Comparison of ENCODE assay signal across 1 cellular context in genomic region chr15:63191895-63192603, GRCh38.
TF ChIP-seq lines count a peak whose summit lies in the region.

No MANE protein-coding gene starts in this region.

TF ChIP-seq in K562, 482 proteins besides CTCF, POLR2A, EP300 and RAD21 (continued from another document and continues in another):
- TF ChIP-seq ZNF140 (CRISPR knock-in tag; IDR thresholded peaks at IDR 0.05) (no peak), SETDB1 (IDR thresholded peaks at IDR 0.05; ENCODE audit: low read length) (no peak), ZNF717 (CRISPR knock-in tag; IDR thresholded peaks at IDR 0.05) (no peak), SMAD1 (IDR thresholded peaks at IDR 0.05; ENCODE audit: low read depth, low read length, partially characterized antibody) (no peak), RBM22 (IDR thresholded peaks at IDR 0.05; ENCODE audit: low read depth, low read length, poor library complexity, severe bottlenecking) (no peak), NCOA4 (IDR thresholded peaks at IDR 0.05; ENCODE audit: partially characterized antibody) (no peak), THAP12 (CRISPR knock-in tag; IDR thresholded peaks at IDR 0.05) (no peak), ZNF639 (CRISPR knock-in tag; conservative IDR thresholded peaks at IDR 0.05 in 1 of 2, IDR thresholded peaks at IDR 0.05 in 1 of 2) (no peak), RERE (CRISPR knock-in tag; IDR thresholded peaks at IDR 0.05; ENCODE audit: borderline replicate concordance) (no peak), TSC22D4 (tag; IDR thresholded peaks at IDR 0.05) (no peak), ZKSCAN8 (CRISPR knock-in tag; IDR thresholded peaks at IDR 0.05) (no peak), SAP30 (IDR thresholded peaks at IDR 0.05; ENCODE audit: borderline replicate concordance, insufficient read depth, low read depth, low read length, poor library complexity, severe bottlenecking) (no peak), ZNF609 (CRISPR knock-in tag; IDR thresholded peaks at IDR 0.05; ENCODE audit: borderline replicate concordance) (no peak), PTRF (tag; IDR thresholded peaks at IDR 0.05) (no peak), ELF2 (CRISPR knock-in tag; IDR thresholded peaks at IDR 0.05) (no peak), ZNF316 (IDR thresholded peaks at IDR 0.05) (no peak), NR1H2 (CRISPR knock-in tag; IDR thresholded peaks at IDR 0.05) (no peak), RREB1 (CRISPR knock-in tag; IDR thresholded peaks at IDR 0.05) (no peak), BRD4 (IDR thresholded peaks at IDR 0.05) (no peak), ASH1L (IDR thresholded peaks at IDR 0.05; ENCODE audit: borderline replicate concordance, low read depth, partially characterized antibody) (no peak), ZSCAN29 (IDR thresholded peaks at IDR 0.05) (no peak), ZFP36 (IDR thresholded peaks at IDR 0.05; ENCODE audit: low read depth, low read length, partially characterized antibody) (no peak), TEAD4 (IDR thresholded peaks at IDR 0.05; ENCODE audit: low read length) (peak; percentile 87), TEAD4 (CRISPR knock-in tag; IDR thresholded peaks at IDR 0.05; ENCODE audit: borderline replicate concordance) (no peak), JUN (IDR thresholded peaks at IDR 0.05; ENCODE audit: borderline replicate concordance, low read depth, low read length) (no peak), JUN (CRISPR knock-in tag; IDR thresholded peaks at IDR 0.05; ENCODE audit: borderline replicate concordance) (no peak), SNAPC5 (CRISPR knock-in tag; IDR thresholded peaks at IDR 0.05) (no peak), ZNF395 (CRISPR knock-in tag; IDR thresholded peaks at IDR 0.05) (no peak), SAFB (IDR thresholded peaks at IDR 0.05; ENCODE audit: borderline replicate concordance, low read depth, low read length) (no peak), EWSR1 (IDR thresholded peaks at IDR 0.05; ENCODE audit: borderline replicate concordance, low read depth, partially characterized antibody) (no peak), CBFA2T3 (IDR thresholded peaks at IDR 0.05) (peak; percentile 93), THAP7 (CRISPR knock-in tag; IDR thresholded peaks at IDR 0.05) (no peak)
